25 cellular contexts compared by ENCODE assay signal in the genomic region with DNA sequence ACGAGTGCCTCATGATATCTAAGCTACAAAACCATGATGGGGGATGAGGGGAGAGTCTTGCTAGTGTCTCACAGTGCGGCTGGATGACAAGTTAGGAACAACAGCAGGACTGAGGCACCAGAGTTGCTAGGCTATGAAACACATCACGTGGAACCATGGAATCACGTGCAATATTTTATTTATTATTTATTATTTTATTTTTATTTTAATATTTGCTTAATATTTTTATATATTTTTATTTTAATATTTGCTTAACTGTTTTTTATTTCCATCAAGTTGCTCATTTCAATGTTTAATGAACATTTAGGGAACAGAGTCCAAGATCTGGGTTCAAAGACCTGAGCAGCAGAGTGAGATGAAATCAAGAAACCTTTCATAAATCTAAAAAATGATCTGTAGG.
"Had no signal": no experiment of that assay in that cellular context is flagged by ENCODE, and none has a peak within 500 bp of the region (broad histone marks: within the 10 kb centered on the region; RNA-seq: fewer than 3 reads in every experiment).

No MANE protein-coding gene starts in this region.

- H3K4me1 Mint-ChIP-seq: endodermal cell had no signal

- DNase-seq: colonic mucosa; cortex of kidney; dermis blood vessel endothelial cell; dorsolateral prefrontal cortex; effector CD4-positive, alpha-beta T cell; effector CD8-positive, alpha-beta T cell; effector memory CD4-positive, alpha-beta T cell; effector memory CD8-positive, alpha-beta T cell; endodermal cell; erythroblast; esophagus squamous epithelium; foreskin fibroblast; foreskin keratinocyte; foreskin melanocyte; gastrocnemius medialis; glutamatergic neuron; heart left ventricle; heart right ventricle had no signal

- H3K27ac ChIP-seq: colonic mucosa, coronary artery, dorsolateral prefrontal cortex, epithelial cell of prostate, esophagus muscularis mucosa, esophagus squamous epithelium, foreskin keratinocyte, gastrocnemius medialis, gastroesophageal sphincter, heart left ventricle, heart right ventricle, hepatocyte had no signal

- H3K4me3 ChIP-seq: colonic mucosa, coronary artery, dorsolateral prefrontal cortex, esophagus muscularis mucosa, esophagus squamous epithelium, gastrocnemius medialis, gastroesophageal sphincter, heart left ventricle, heart right ventricle, hepatocyte had no signal

- H3K4me2 ChIP-seq: hepatocyte had no signal

- H3K79me2 ChIP-seq: hepatocyte had no signal

- H3K9me3 ChIP-seq: colonic mucosa, esophagus muscularis mucosa, esophagus squamous epithelium, gastrocnemius medialis, gastroesophageal sphincter, heart left ventricle had no signal

- H3K9me3 Mint-ChIP-seq: dendritic cell treated with granulocyte-macrophage colony-stimulating factor and Interleukin-4, amounts not matched to agents 40 ng/mL and 50 ng/mL, for 4 days; endodermal cell had no signal

- ATAC-seq: effector memory CD8-positive, alpha-beta T cell; esophagus mucosa; foreskin keratinocyte; gastrocnemius medialis; gastroesophageal sphincter; heart left ventricle; heart right ventricle had no signal

- H2AFZ ChIP-seq: hepatocyte had no signal

- H3K27me3 Mint-ChIP-seq: dendritic cell treated with granulocyte-macrophage colony-stimulating factor and Interleukin-4, amounts not matched to agents 40 ng/mL and 50 ng/mL, for 4 days; effector memory CD8-positive, alpha-beta T cell had no signal

- H3K27ac Mint-ChIP-seq: dendritic cell treated with granulocyte-macrophage colony-stimulating factor and Interleukin-4, amounts not matched to agents 40 ng/mL and 50 ng/mL, for 4 days; effector memory CD8-positive, alpha-beta T cell; endodermal cell had no signal

- H3K36me3 ChIP-seq: colonic mucosa, esophagus muscularis mucosa, esophagus squamous epithelium, gastrocnemius medialis, gastroesophageal sphincter, heart left ventricle, heart right ventricle had no signal

- H3K4me1 ChIP-seq: colonic mucosa, esophagus muscularis mucosa, esophagus squamous epithelium, foreskin keratinocyte, gastrocnemius medialis, gastroesophageal sphincter, heart left ventricle, heart right ventricle had no signal

- H3K27me3 ChIP-seq: colonic mucosa, dorsolateral prefrontal cortex, esophagus muscularis mucosa, esophagus squamous epithelium, foreskin keratinocyte, gastrocnemius medialis, gastroesophageal sphincter, heart left ventricle, heart right ventricle, hepatocyte had no signal

- H3K4me3 Mint-ChIP-seq: dendritic cell treated with granulocyte-macrophage colony-stimulating factor and Interleukin-4, amounts not matched to agents 40 ng/mL and 50 ng/mL, for 4 days; effector memory CD8-positive, alpha-beta T cell; endodermal cell had no signal
